ENCODE assay signal across 12 cellular contexts in genomic region chr20:10619427-10619826, GRCh38.
DNase-seq lines count a peak whose midpoint lies in the region; ATAC-seq and TF ChIP-seq lines count a peak whose summit lies in the region.
"Had no signal": no experiment of that assay in that cellular context is flagged by ENCODE, and none has a peak within 500 bp of the region (broad histone marks: within the 10 kb centered on the region; RNA-seq: fewer than 3 reads in every experiment).

No MANE protein-coding gene starts in this region.

- H3K27me3 ChIP-seq in HUES6 (ENCODE audit: control insufficient read depth, insufficient read depth, low read length): no peaks in the 10 kb centered on the region
- H3K27me3 ChIP-seq in brain microvascular endothelial cell (replicated peaks): no peaks in the 10 kb centered on the region

- H3K9ac ChIP-seq in HUES6 (ENCODE audit: low read length): peak overlapping the region; percentile 43

- H3K9me3 ChIP-seq in HUES6 (ENCODE audit: control insufficient read depth, insufficient read depth, low read depth, low read length): no peaks in the 10 kb centered on the region

- H3K4me3 ChIP-seq in HUES6 (ENCODE audit: low read depth, low read length) (peak overlapping the region; percentile 26; the same call in 1 of the 2 replicates), brain microvascular endothelial cell (ENCODE audit: low read depth, low read length) (no peak overlapping the region)

- DNase-seq in AG08395 (ENCODE audit: low spot score): peak; percentile 84
- peak; percentile 83 for DNase-seq in brain microvascular endothelial cell
- peak; percentile 63 for DNase-seq in kidney tubule cell (ENCODE audit: low spot score)
- DNase-seq in NCI-H774 (lab: John Stamatoyannopoulos, UW): no peak
- no peak for DNase-seq in NCI-H510A (lab: John Stamatoyannopoulos, UW)
- DNase-seq in stimulated activated CD4-positive, alpha-beta T cell treated with anti-CD3 and anti-CD28 coated beads, Interleukin-12 subunit alpha, Interleukin-12 subunit beta, amount 100 ng/mL, for 4 hours: no peak
- DNase-seq: activated CD8-positive, alpha-beta memory T cell treated with anti-CD3 and anti-CD28 coated beads, Interleukin-2, amount 50 U/mL, for 4 hours; CD8-positive, alpha-beta memory T cell; MM.1S; SHP77 treated with DMSO at 0.1 percent for 48 hours had no signal

- no peak for ATAC-seq in GM18909 (IDR thresholded peaks at IDR 0.05; ENCODE audit: poor library complexity, unreplicated experiment)

- H3K4me1 ChIP-seq in HUES6 (ENCODE audit: control insufficient read depth, insufficient read depth, low read length): peaks cover 24% of the 10 kb centered on the region

- H3K36me3 ChIP-seq in HUES6 (ENCODE audit: control insufficient read depth, insufficient read depth, low read length): no peaks in the 10 kb centered on the region
- no peaks in the 10 kb centered on the region for H3K36me3 ChIP-seq in brain microvascular endothelial cell (replicated peaks)

- H3K27ac ChIP-seq in HUES6 (ENCODE audit: low read depth, low read length) (peak overlapping the region; percentile 29; the same call in 1 of the 2 replicates), brain microvascular endothelial cell (peak overlapping the region; percentile 77)

- TF ChIP-seq CTCF in brain microvascular endothelial cell (IDR thresholded peaks at IDR 0.05; ENCODE audit: low read depth, low read length, missing control alignments): no peak

- in situ Hi-C loops in brain microvascular endothelial cell (cut with HindIII; ENCODE audit: low pct_ligation_motif_present, low sequenced_read_pairs): no loop called here

Comparison
In these comparisons a context has a peak if more than half of its experiments do, and no peak if none do; other contexts are left out.
1. DNase-seq: peak in AG08395 (single experiment), brain microvascular endothelial cell (single experiment) and kidney tubule cell (single experiment); none in NCI-H774 (single experiment), NCI-H510A (single experiment) and stimulated activated CD4-positive, alpha-beta T cell treated with anti-CD3 and anti-CD28 coated beads, Interleukin-12 subunit alpha, Interleukin-12 subunit beta, amount 100 ng/mL, for 4 hours (single experiment).